ENCODE assay signal across 1 cellular context in the genomic region with DNA sequence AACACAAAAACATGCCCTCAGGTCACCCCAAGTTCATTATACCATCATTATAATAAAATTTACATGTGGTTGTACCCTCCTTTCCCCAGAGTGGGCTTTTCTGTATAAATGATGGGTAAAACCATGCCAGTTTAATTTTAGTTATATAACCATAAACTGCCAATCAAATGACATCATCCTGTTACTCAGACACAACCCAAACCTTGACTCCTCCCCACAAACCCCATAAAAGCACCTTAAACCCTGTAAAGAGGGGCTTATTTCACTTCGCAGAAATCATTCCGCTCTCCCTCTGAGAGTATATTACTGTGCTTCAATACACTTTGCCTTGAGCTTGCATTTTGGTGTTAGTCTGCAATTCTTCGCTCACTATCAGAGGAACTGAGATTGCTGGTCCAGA.
TF ChIP-seq lines count a peak whose summit lies in the region.

No MANE protein-coding gene starts in this region.

TF ChIP-seq in SK-N-SH, 30 proteins besides CTCF, POLR2A, EP300 and RAD21 (continued from another document):
- TF ChIP-seq MAX (IDR thresholded peaks at IDR 0.05; ENCODE audit: low read depth) (no peak), EZH2phosphoT487 (IDR thresholded peaks at IDR 0.05; ENCODE audit: borderline replicate concordance, low read depth) (no peak)
